ENCODE assay signal across 18 cellular contexts in genomic region chr11:66818231-66818955, GRCh38.
"Had no signal": no experiment of that assay in that cellular context is flagged by ENCODE, and none has a peak within 500 bp of the region (broad histone marks: within the 10 kb centered on the region; RNA-seq: fewer than 3 reads in every experiment).

No MANE protein-coding gene starts in this region.

- H3K4me3 ChIP-seq: adrenal gland, colonic mucosa, esophagus muscularis mucosa, psoas muscle, right lobe of liver, spleen, thoracic aorta, upper lobe of right lung had no signal

- ATAC-seq: activated T-cell treated with anti-CD3 and anti-CD28 coated beads, Interleukin-2, amount 50 U/mL, for 4 hours; left ventricle myocardium superior; psoas muscle; right lobe of liver; stimulated activated naive CD8-positive, alpha-beta T cell treated with anti-CD3 and anti-CD28 coated beads, Interleukin-15, amount 100 ng/mL, for 72 hours; WTC11 had no signal

- DNase-seq: activated CD4-positive, alpha-beta memory T cell treated with anti-CD3 and anti-CD28 coated beads, Interleukin-2, amount 10 ng/mL, durations not matched to agents 7 days and 5 days; activated CD4-positive, alpha-beta T cell treated with anti-CD3 and anti-CD28 coated beads for 4 hours; activated effector memory CD4-positive, alpha-beta T cell treated with Interleukin-2 at 50 U/mL for 16 hours; activated T-cell treated with anti-CD3 and anti-CD28 coated beads, Interleukin-2, amount 50 U/mL, for 4 hours; adrenal gland; central memory CD4-positive, alpha-beta T cell; colonic mucosa; hypothalamus; left ventricle myocardium superior; nephron progenitor cell; psoas muscle; right lobe of liver; spleen; stimulated activated naive CD8-positive, alpha-beta T cell treated with anti-CD3 and anti-CD28 coated beads, Interleukin-15, amount 100 ng/mL, for 72 hours; upper lobe of right lung had no signal
